ENCODE assay signal across 8 cellular contexts in genomic region chr13:44575741-44576395, GRCh38. TPM values are rescaled to one million over a fixed set of nuclear protein-coding genes. Genes with fewer than 3 reads are reported as not detected.
DNase-seq lines count a peak whose midpoint lies in the region; ATAC-seq and TF ChIP-seq lines count a peak whose summit lies in the region.

Gene TSC22D1, minus strand, starts transcription at chr13:44576330. Its CDS starts 256 bp downstream, at chr13:44576074.

- H3K4ac ChIP-seq in trophoblast cell (ENCODE audit: low read depth, low read length) = peak within 1 kb of the TSS; percentile 85

- intact Hi-C loops in heart left ventricle (cut with DNase I) = loop anchor here in 8 of 10 donors (5.0 to 10.0 kb wide), 11 partner anchors 89 to 396 kb away; no protein-coding TSS in a partner anchor
- intact Hi-C loops in tibial artery (cut with DNase I; ENCODE audit: low total_unique reads) = loop anchor here (10.0 kb wide), 3 partner anchors 91 to 329 kb away; no protein-coding TSS in a partner anchor

- peak in 1 of 4 donors; percentile 3 for ATAC-seq in heart left ventricle
- ATAC-seq in GM18870 (IDR thresholded peaks at IDR 0.05; ENCODE audit: unreplicated experiment) = no peak

- H3K4me3 Mint-ChIP-seq in HFFc6 = peak within 1 kb of the TSS; percentile 94

- H3K9me3 Mint-ChIP-seq in HFFc6 = no peaks in the 10 kb centered on the region

- peak within 1 kb of the TSS; percentile 75 for H2AK5ac ChIP-seq in trophoblast cell (ENCODE audit: low read length)

- H2BK120ac ChIP-seq in trophoblast cell (ENCODE audit: insufficient read depth, low read length, poor library complexity) = peak within 1 kb of the TSS; percentile 94

- peak in 11 of 14 donors; percentile 48 to 71 (median 62) for DNase-seq in C1 segment of cervical spinal cord (lab: John Stamatoyannopoulos, UW)
- peak; percentile 26 for DNase-seq in HFFc6
- DNase-seq in amniotic epithelial cell (ENCODE audit: low read depth) = peak; percentile 56
- peak; percentile 44 to 72 (median 51) for DNase-seq in heart left ventricle
- peak; percentile 10 to 37 for DNase-seq in trophoblast cell
- peak; percentile 43 to 73 for DNase-seq in tibial artery

- H3K27me3 ChIP-seq in SU-DHL-6 (ENCODE audit: low read length) = no peaks in the 10 kb centered on the region
- H3K27me3 ChIP-seq in heart left ventricle = no peaks in the 10 kb centered on the region
- no peaks in the 10 kb centered on the region for H3K27me3 ChIP-seq in trophoblast cell (ENCODE audit: insufficient read depth, low read length)
- no peaks in the 10 kb centered on the region for H3K27me3 ChIP-seq in tibial artery

- H2AFZ ChIP-seq in SU-DHL-6 (ENCODE audit: low read depth, low read length, severe bottlenecking) = peak within 1 kb of the TSS; percentile 82
- H2AFZ ChIP-seq in trophoblast cell (ENCODE audit: insufficient read depth, low read length, poor library complexity) = peak within 1 kb of the TSS; percentile 85

- peaks cover 19% of the 10 kb centered on the region for H4K20me1 ChIP-seq in SU-DHL-6 (ENCODE audit: low read depth, low read length)

- H4K12ac ChIP-seq in trophoblast cell (ENCODE audit: low read depth, low read length) = peak within 1 kb of the TSS; percentile 88

- no peaks in the 10 kb centered on the region for H3K9me2 ChIP-seq in SU-DHL-6 (replicated peaks; ENCODE audit: insufficient read depth, low read length)

- H3K27me3 Mint-ChIP-seq in HFFc6 (ENCODE audit: insufficient read depth) = peaks cover 2% of the 10 kb centered on the region; the same call in 1 of the 2 replicates

- H3K9me3 ChIP-seq in SU-DHL-6 (ENCODE audit: insufficient read depth, low read length) (no peaks in the 10 kb centered on the region), heart left ventricle (no peaks in the 10 kb centered on the region), trophoblast cell (ENCODE audit: insufficient read depth, low read depth, low read length) (no peaks in the 10 kb centered on the region), tibial artery (no peaks in the 10 kb centered on the region)

- peaks cover 55% of the 10 kb centered on the region for H3K4me1 Mint-ChIP-seq in HFFc6 (ENCODE audit: low read depth)

- H3K36me3 ChIP-seq in SU-DHL-6 (ENCODE audit: low read length) (peaks cover 12% of the 10 kb centered on the region), heart left ventricle (no peaks in the 10 kb centered on the region), trophoblast cell (ENCODE audit: control insufficient read depth in 1 of 2, insufficient read depth in 2 of 2, low read length in 2 of 2) (peaks cover 3 to 4% of the 10 kb centered on the region in 2 experiments), tibial artery (no peaks in the 10 kb centered on the region)

- H3K4me1 ChIP-seq in heart left ventricle (peaks cover 0 to 55% (median 42%) of the 10 kb centered on the region in 12 donors), trophoblast cell (ENCODE audit: control insufficient read depth in 1 of 2, insufficient read depth in 2 of 2, low read length in 2 of 2) (peaks cover 14 to 21% of the 10 kb centered on the region in 2 experiments), tibial artery (peaks cover 0 to 46% (median 23%) of the 10 kb centered on the region in 4 donors)

- H3K27ac Mint-ChIP-seq in HFFc6 = peak within 1 kb of the TSS; percentile 92

- H3K23ac ChIP-seq in trophoblast cell (ENCODE audit: low read length) = no peak within 1 kb of the TSS

- peaks cover 41% of the 10 kb centered on the region for H3K36me3 Mint-ChIP-seq in HFFc6 (ENCODE audit: low read depth)

- H3K4me2 ChIP-seq in SU-DHL-6 (ENCODE audit: low read depth, low read length, poor library complexity, severe bottlenecking) (peak within 1 kb of the TSS; percentile 78), trophoblast cell (ENCODE audit: low read length) (peak within 1 kb of the TSS; percentile 83)

- H4K8ac ChIP-seq in trophoblast cell (ENCODE audit: low read depth, low read length) = peak within 1 kb of the TSS; percentile 91

- peak within 1 kb of the TSS; percentile 97 for H3K14ac ChIP-seq in trophoblast cell (ENCODE audit: low read length)

- TF ChIP-seq POLR2A in heart left ventricle (IDR thresholded peaks at IDR 0.05) = no peak

- H3K18ac ChIP-seq in trophoblast cell (ENCODE audit: low read length) = peak within 1 kb of the TSS; percentile 97

- peaks cover 5% of the 10 kb centered on the region for H3F3A ChIP-seq in SU-DHL-6 (ENCODE audit: insufficient read depth)

- H3K9ac ChIP-seq in SU-DHL-6 (ENCODE audit: low read length) = peak within 1 kb of the TSS; percentile 90
- peak within 1 kb of the TSS; percentile 92 for H3K9ac ChIP-seq in trophoblast cell (ENCODE audit: low read length)

- H3K27ac ChIP-seq in SU-DHL-6 (ENCODE audit: low read depth, low read length) (peak within 1 kb of the TSS; percentile 75), heart left ventricle (peak within 1 kb of the TSS; percentile 92 to 99 (median 97)), trophoblast cell (ENCODE audit: low read depth, low read length) (peak within 1 kb of the TSS; percentile 84), tibial artery (peak within 1 kb of the TSS; percentile 98)

- 0 to 2% (median 1%) methylated on average over 28 to 53 of the region's 53 CpGs for WGBS in heart left ventricle, 4 donors
- WGBS in trophoblast cell (ENCODE audit: extremely low coverage, insufficient coverage, insufficient read length) = no CpG with 5 or more reads among the region's 53 CpGs

- peak within 1 kb of the TSS; percentile 91 for H2BK5ac ChIP-seq in trophoblast cell (ENCODE audit: low read depth, low read length, poor library complexity)

- TF ChIP-seq CTCF in HFFc6 (IDR thresholded peaks at IDR 0.05) (peak; percentile 29), SU-DHL-6 (IDR thresholded peaks at IDR 0.05; ENCODE audit: insufficient read depth, low read length, poor library complexity, severe bottlenecking) (no peak), heart left ventricle (IDR thresholded peaks at IDR 0.05) (peak in 3 of 12 donors; percentile 8 to 20 (median 17)), tibial artery (IDR thresholded peaks at IDR 0.05) (peak in 1 of 2 experiments; percentile 6)

- H3K79me2 ChIP-seq in SU-DHL-6 (ENCODE audit: insufficient read depth, low read length) = no peaks in the 10 kb centered on the region
- H3K79me2 ChIP-seq in trophoblast cell (ENCODE audit: control insufficient read depth, insufficient read depth, low read length, poor library complexity) = peaks cover 15% of the 10 kb centered on the region

- H4K91ac ChIP-seq in trophoblast cell (ENCODE audit: low read depth, low read length) = peak within 1 kb of the TSS; percentile 89

- peak within 1 kb of the TSS; percentile 82 for H3K4me3 ChIP-seq in SU-DHL-6 (ENCODE audit: insufficient read depth, low read length, poor library complexity, severe bottlenecking)
- peak within 1 kb of the TSS; percentile 72 to 98 (median 94) for H3K4me3 ChIP-seq in heart left ventricle
- peak within 1 kb of the TSS; percentile 93 for H3K4me3 ChIP-seq in trophoblast cell (ENCODE audit: low read depth, low read length)
- H3K4me3 ChIP-seq in tibial artery = peak within 1 kb of the TSS; percentile 87 to 98

- peaks cover 19% of the 10 kb centered on the region for H3K79me1 ChIP-seq in trophoblast cell (ENCODE audit: low read length)

- peak within 1 kb of the TSS; percentile 59 for H2BK12ac ChIP-seq in trophoblast cell (ENCODE audit: low read length)

RNA-seq across cellular contexts. Expression of gene TSC22D1, which starts in this region (rescaled TPM):
- total RNA-seq in HFFc6 (2021; fragmentation: NEBNext Ultra II Directional; extraction: Animal tissue kit (Norgen Biotek cat#: 25700)) = 10 to 100 TPM; 42.3 to 49.4 (median 45.2) TPM
- total RNA-seq in heart left ventricle = 100 to 1,000 TPM in 8 of 9 donors, 10 to 100 TPM in 1; 74.6 to 166 (median 128) TPM
- polyA plus RNA-seq in heart left ventricle = 100 to 1,000 TPM in 1 of 2 donors, 10 to 100 TPM in 1; 61.0 to 116 TPM
- 66.3 and 69.3 TPM in 2 replicates for polyA plus RNA-seq in trophoblast cell (2013)
